27 cellular contexts compared by ENCODE assay signal in genomic region chr6:129696843-129697242, GRCh38. TPM values are rescaled to one million over a fixed set of nuclear protein-coding genes. Genes with fewer than 3 reads are reported as not detected.
DNase-seq lines count a peak whose midpoint lies in the region; ATAC-seq and TF ChIP-seq lines count a peak whose summit lies in the region.
"Had no signal": no experiment of that assay in that cellular context is flagged by ENCODE, and none has a peak within 500 bp of the region (broad histone marks: within the 10 kb centered on the region; RNA-seq: fewer than 3 reads in every experiment).

No MANE protein-coding gene starts in this region.

- H3K36me3 ChIP-seq in MM.1S (replicated peaks; ENCODE audit: insufficient read depth, low read length) (no peaks in the 10 kb centered on the region), endodermal cell (ENCODE audit: control insufficient read depth, insufficient read depth, low read length) (no peaks in the 10 kb centered on the region), A673 (ENCODE audit: insufficient read depth, low read length, poor library complexity, severe bottlenecking) (no peaks in the 10 kb centered on the region)
- H3K36me3 ChIP-seq: ascending aorta, uterus had no signal

- H3K4me3 ChIP-seq in MM.1S (ENCODE audit: low read length) (no peak overlapping the region), endodermal cell (ENCODE audit: low read length) (no peak overlapping the region), A673 (ENCODE audit: low read depth, low read length, poor library complexity, severe bottlenecking) (no peak overlapping the region)
- H3K4me3 ChIP-seq: ascending aorta, testis, uterus had no signal

- H3K79me2 ChIP-seq in MM.1S (ENCODE audit: low read length) = peaks cover 100% of the 10 kb centered on the region

- no TSS peak for BruUV-seq in A673 (replicated peaks; lab: Mats Ljungman, UMichigan)

- H3K9ac ChIP-seq in MM.1S (ENCODE audit: low read length) (no peak overlapping the region), endodermal cell (ENCODE audit: extremely low read depth, low read length, poor library complexity, severe bottlenecking) (no peak overlapping the region)

- no peak for TF ChIP-seq CTCF in MM.1S (IDR thresholded peaks at IDR 0.05; ENCODE audit: low read length)
- TF ChIP-seq CTCF in endodermal cell (conservative IDR thresholded peaks at IDR 0.05) = no peak
- no peak for TF ChIP-seq CTCF in A673 (conservative IDR thresholded peaks at IDR 0.05; ENCODE audit: low read depth, low read length)

- H3K27ac ChIP-seq in MM.1S (ENCODE audit: low read length) (no peak overlapping the region), endodermal cell (ENCODE audit: low read depth, low read length) (no peak overlapping the region), A673 (ENCODE audit: low read depth, low read length, poor library complexity, severe bottlenecking) (no peak overlapping the region)
- H3K27ac ChIP-seq: ascending aorta, testis, uterus had no signal

- CTCF ChIA-PET in A673 (lab: Charles Lee) = no interaction called here

- no peaks in the 10 kb centered on the region for H3K9me3 Mint-ChIP-seq in activated naive CD8-positive, alpha-beta T cell treated with anti-CD3 and anti-CD28 coated beads, Interleukin-2, amount 10 ng/mL, durations not matched to agents 7 days and 5 days
- H3K9me3 Mint-ChIP-seq in activated naive CD8-positive, alpha-beta T cell treated with anti-CD3 and anti-CD28 coated beads, Interleukin-2, amount 50 U/mL, for 24 hours = no peaks in the 10 kb centered on the region
- no peaks in the 10 kb centered on the region for H3K9me3 Mint-ChIP-seq in endodermal cell
- H3K9me3 Mint-ChIP-seq: activated CD4-positive, alpha-beta memory T cell treated with anti-CD3 and anti-CD28 coated beads, Interleukin-2, amount 10 ng/mL, durations not matched to agents 7 days and 5 days; activated naive CD4-positive, alpha-beta T cell treated with anti-CD3 and anti-CD28 coated beads, Interleukin-2, amount 50 U/mL, for 72 hours; central memory CD8-positive, alpha-beta T cell; naive B cell had no signal

- H3K9me2 ChIP-seq in MM.1S (replicated peaks; ENCODE audit: insufficient read depth, low read length) = no peaks in the 10 kb centered on the region

- no peak overlapping the region for H2AFZ ChIP-seq in MM.1S (ENCODE audit: low read length)

- peaks cover 24% of the 10 kb centered on the region for H3K36me3 Mint-ChIP-seq in activated naive CD8-positive, alpha-beta T cell treated with anti-CD3 and anti-CD28 coated beads, Interleukin-2, amount 10 ng/mL, durations not matched to agents 7 days and 5 days
- no peaks in the 10 kb centered on the region for H3K36me3 Mint-ChIP-seq in activated naive CD8-positive, alpha-beta T cell treated with anti-CD3 and anti-CD28 coated beads, Interleukin-2, amount 50 U/mL, for 24 hours (ENCODE audit: low read depth)
- H3K36me3 Mint-ChIP-seq in endodermal cell (ENCODE audit: low read depth) = no peaks in the 10 kb centered on the region
- H3K36me3 Mint-ChIP-seq: activated naive CD4-positive, alpha-beta T cell treated with anti-CD3 and anti-CD28 coated beads, Interleukin-2, amount 50 U/mL, for 72 hours; naive B cell had no signal

- no peak for ATAC-seq in activated naive CD8-positive, alpha-beta T cell treated with anti-CD3 and anti-CD28 coated beads, Interleukin-2, amount 10 ng/mL, durations not matched to agents 7 days and 5 days (ENCODE audit: low read depth)
- no peak for ATAC-seq in activated naive CD8-positive, alpha-beta T cell treated with anti-CD3 and anti-CD28 coated beads, Interleukin-2, amount 50 U/mL, for 24 hours
- ATAC-seq: activated CD4-positive, CD25-positive, alpha-beta regulatory T cell treated with anti-CD3 and anti-CD28 coated beads, Interleukin-2, amount 50 U/mL, for 24 hours; left ventricle myocardium superior; stimulated activated naive CD8-positive, alpha-beta T cell treated with anti-CD3 and anti-CD28 coated beads, Interleukin-15, Interleukin-2, amounts not matched to agents 100 U/mL and 50 U/mL, for 24 hours had no signal

- H3K4me1 ChIP-seq in MM.1S (ENCODE audit: low read length) (peaks cover 58% of the 10 kb centered on the region), endodermal cell (ENCODE audit: control insufficient read depth, insufficient read depth, low read length) (peaks cover 7% of the 10 kb centered on the region), A673 (ENCODE audit: insufficient read depth, low read length, poor library complexity, severe bottlenecking) (peaks cover 25% of the 10 kb centered on the region)
- H3K4me1 ChIP-seq: testis, uterus had no signal

- intact Hi-C loops in A673 (cut with micrococcal nuclease; ENCODE audit: unreplicated experiment) = no loop called here

- WGBS in endodermal cell (ENCODE audit: insufficient coverage in 1 of 2, insufficient read length in 1 of 2), 2 experiments = 88 to 97% methylated on average over 3 of the region's 3 CpGs

- DNase-seq in activated naive CD8-positive, alpha-beta T cell treated with anti-CD3 and anti-CD28 coated beads, Interleukin-2, amount 10 ng/mL, durations not matched to agents 7 days and 5 days = no peak
- DNase-seq in activated naive CD8-positive, alpha-beta T cell treated with anti-CD3 and anti-CD28 coated beads, Interleukin-2, amount 50 U/mL, for 24 hours = no peak
- DNase-seq in MM.1S (no peak), endodermal cell (no peak), NCI-H510A treated with DMSO at 0.1 percent for 48 hours (lab: John Stamatoyannopoulos, UW) (no peak), T-helper 1 cell (no peak), A673 (ENCODE audit: low spot score) (no peak), iPS-NIHi7 (ENCODE audit: extremely low spot score) (no peak)
- DNase-seq: activated CD4-positive, alpha-beta memory T cell treated with anti-CD3 and anti-CD28 coated beads, Interleukin-2, amount 10 ng/mL, durations not matched to agents 7 days and 5 days; AML-193; dermis blood vessel endothelial cell; DMS53; islet precursor cell; Kasumi-1; left ventricle myocardium superior; naive B cell; NCI-H1092; NCI-H1930; NCI-H526 treated with DMSO at 0.1 percent for 48 hours; stimulated activated naive CD8-positive, alpha-beta T cell treated with anti-CD3 and anti-CD28 coated beads, Interleukin-15, Interleukin-2, amounts not matched to agents 100 U/mL and 50 U/mL, for 24 hours; testis; uterus had no signal

- POLR2A ChIA-PET in activated naive CD8-positive, alpha-beta T cell treated with anti-CD3 and anti-CD28 coated beads, Interleukin-2, amount 10 ng/mL, durations not matched to agents 7 days and 5 days (lab: Charles Lee) = interaction anchor here (0.7 to 1.2 kb wide), 3 partner anchors 13 to 53 kb away, joined by 3 read pairs; partner anchors contain the start of gene ARHGAP18
- POLR2A ChIA-PET in A673 (lab: Charles Lee; ENCODE audit: low non-redundant PET) = no interaction called here

- H3K27me3 Mint-ChIP-seq in activated naive CD8-positive, alpha-beta T cell treated with anti-CD3 and anti-CD28 coated beads, Interleukin-2, amount 10 ng/mL, durations not matched to agents 7 days and 5 days = no peaks in the 10 kb centered on the region
- no peaks in the 10 kb centered on the region for H3K27me3 Mint-ChIP-seq in activated naive CD8-positive, alpha-beta T cell treated with anti-CD3 and anti-CD28 coated beads, Interleukin-2, amount 50 U/mL, for 24 hours
- H3K27me3 Mint-ChIP-seq in endodermal cell (ENCODE audit: insufficient read depth) = no peaks in the 10 kb centered on the region
- H3K27me3 Mint-ChIP-seq: central memory CD8-positive, alpha-beta T cell; naive B cell had no signal

- no peaks in the 10 kb centered on the region for H3K27me3 ChIP-seq in MM.1S (replicated peaks; ENCODE audit: insufficient read depth, low read length)
- H3K27me3 ChIP-seq in endodermal cell (ENCODE audit: control insufficient read depth, insufficient read depth, low read length, poor library complexity, severe bottlenecking) = no peaks in the 10 kb centered on the region
- no peaks in the 10 kb centered on the region for H3K27me3 ChIP-seq in A673 (replicated peaks; ENCODE audit: insufficient read depth, low read depth, low read length, poor library complexity)
- H3K27me3 ChIP-seq: ascending aorta, testis, uterus had no signal

- H3K4me1 Mint-ChIP-seq in activated naive CD8-positive, alpha-beta T cell treated with anti-CD3 and anti-CD28 coated beads, Interleukin-2, amount 10 ng/mL, durations not matched to agents 7 days and 5 days = peaks cover 36% of the 10 kb centered on the region
- H3K4me1 Mint-ChIP-seq in activated naive CD8-positive, alpha-beta T cell treated with anti-CD3 and anti-CD28 coated beads, Interleukin-2, amount 50 U/mL, for 24 hours = peaks cover 30% of the 10 kb centered on the region
- peaks cover 52% of the 10 kb centered on the region for H3K4me1 Mint-ChIP-seq in endodermal cell

- no peak overlapping the region for H3K4me3 Mint-ChIP-seq in activated naive CD8-positive, alpha-beta T cell treated with anti-CD3 and anti-CD28 coated beads, Interleukin-2, amount 10 ng/mL, durations not matched to agents 7 days and 5 days
- H3K4me3 Mint-ChIP-seq in activated naive CD8-positive, alpha-beta T cell treated with anti-CD3 and anti-CD28 coated beads, Interleukin-2, amount 50 U/mL, for 24 hours = no peak overlapping the region
- H3K4me3 Mint-ChIP-seq in endodermal cell = no peak overlapping the region
- H3K4me3 Mint-ChIP-seq: activated CD4-positive, alpha-beta memory T cell treated with anti-CD3 and anti-CD28 coated beads, Interleukin-2, amount 10 ng/mL, durations not matched to agents 7 days and 5 days; central memory CD8-positive, alpha-beta T cell; mesothelial cell of epicardium; naive B cell had no signal

- H4K20me1 ChIP-seq in MM.1S (ENCODE audit: insufficient read depth, low read length) = no peaks in the 10 kb centered on the region

- peak overlapping the region; percentile 75; the same call in 1 of the 2 replicates for H3K4me2 ChIP-seq in MM.1S (ENCODE audit: low read depth, low read length)

- peak overlapping the region; percentile 21 for H3K27ac Mint-ChIP-seq in activated naive CD8-positive, alpha-beta T cell treated with anti-CD3 and anti-CD28 coated beads, Interleukin-2, amount 10 ng/mL, durations not matched to agents 7 days and 5 days
- H3K27ac Mint-ChIP-seq in activated naive CD8-positive, alpha-beta T cell treated with anti-CD3 and anti-CD28 coated beads, Interleukin-2, amount 50 U/mL, for 24 hours = no peak overlapping the region
- peak overlapping the region; percentile 71 for H3K27ac Mint-ChIP-seq in endodermal cell
- H3K27ac Mint-ChIP-seq: activated CD4-positive, alpha-beta memory T cell treated with anti-CD3 and anti-CD28 coated beads, Interleukin-2, amount 10 ng/mL, durations not matched to agents 7 days and 5 days; activated naive CD4-positive, alpha-beta T cell treated with anti-CD3 and anti-CD28 coated beads, Interleukin-2, amount 50 U/mL, for 72 hours; mesothelial cell of epicardium had no signal

- peaks cover 13% of the 10 kb centered on the region; the same call in 1 of the 2 replicates for H3F3A ChIP-seq in MM.1S (ENCODE audit: insufficient read depth, low read length)

- H3K9me3 ChIP-seq in MM.1S (replicated peaks; ENCODE audit: insufficient read depth, low read length) = no peaks in the 10 kb centered on the region
- H3K9me3 ChIP-seq in endodermal cell (ENCODE audit: control insufficient read depth, low read length) = peaks cover 9% of the 10 kb centered on the region
- no peaks in the 10 kb centered on the region for H3K9me3 ChIP-seq in A673 (ENCODE audit: low read depth, low read length, poor library complexity, severe bottlenecking)
- H3K9me3 ChIP-seq: ascending aorta, testis, uterus had no signal

RNA-seq across cellular contexts. Expression of gene ARHGAP18, which starts 13.1 kb away (rescaled TPM):
- total RNA-seq in activated naive CD8-positive, alpha-beta T cell treated with anti-CD3 and anti-CD28 coated beads, Interleukin-2, amount 10 ng/mL, durations not matched to agents 7 days and 5 days = 10 to 100 TPM; 12.1 to 12.7 TPM
- 10 to 100 TPM; 14.3 to 17.7 TPM for total RNA-seq in endodermal cell
- 4.1 TPM for polyA plus RNA-seq in endodermal cell (2013, experiment 1 of 2)
- polyA plus RNA-seq in endodermal cell (2013, experiment 2 of 2) = 4.5 TPM
- 12.7 and 14.2 TPM in 2 replicates for total RNA-seq in A673 (2021)
